11 cellular contexts compared by ENCODE assay signal in genomic region chr7:144287385-144287784, GRCh38. TPM values are rescaled to one million over a fixed set of nuclear protein-coding genes. Genes with fewer than 3 reads are reported as not detected.
"Had no signal": no experiment of that assay in that cellular context is flagged by ENCODE, and none has a peak within 500 bp of the region (broad histone marks: within the 10 kb centered on the region; RNA-seq: fewer than 3 reads in every experiment).

No MANE protein-coding gene starts in this region.

RNA-seq across cellular contexts. Expression of gene CTAGE8, which starts 18.3 kb away (rescaled TPM):
- total RNA-seq: cardiac septum, cerebellum had no signal
- polyA plus RNA-seq: aorta had no signal

RNA-seq across cellular contexts. Expression of gene OR2A7, which starts 22.8 kb away (rescaled TPM):
- total RNA-seq: cardiac septum had no signal

RNA-seq across cellular contexts. Expression of gene OR2A1, which starts 24.8 kb away (rescaled TPM):
- total RNA-seq: activated B cell treated with CpG ODN at 0.5 μM for 24 hours; activated T-cell treated with anti-CD3 and anti-CD28 coated beads, Interleukin-2, amount 50 U/mL, for 4 hours; activated T-cell treated with anti-CD3 and anti-CD28 coated beads, Interleukin-2, amount 50 U/mL, for 72 hours; activated T-helper 1 cell treated with anti-CD3 and anti-CD28 coated beads, Interleukin-12 subunit alpha, Interleukin-12 subunit beta, Interleukin-2, Interleukin-4 antibody, amounts not matched to agents 30 ng/mL and 10 ng/mL and 1 ng/mL, durations not matched to agents 14 hours and 24 hours and 36 hours; activated T-helper 2 cell treated with anti-CD3 and anti-CD28 coated beads, Interferon-gamma antibody, Interleukin-2, Interleukin-4, amounts not matched to agents 10 μg/mL and 5 μg/mL and 100 μg/mL, durations not matched to agents 14 hours and 24 hours and 36 hours; astrocyte; body of pancreas; cerebellum had no signal

RNA-seq across cellular contexts. Expression of gene OR2A42, which starts 48.0 kb away (rescaled TPM):
- total RNA-seq: activated B cell treated with CpG ODN at 0.5 μM for 24 hours; activated CD4-positive, alpha-beta memory T cell treated with anti-CD3 and anti-CD28 coated beads, Interleukin-2, amount 10 ng/mL, durations not matched to agents 7 days and 5 days; activated T-cell treated with anti-CD3 and anti-CD28 coated beads, Interleukin-2, amount 50 U/mL, for 4 hours; activated T-cell treated with anti-CD3 and anti-CD28 coated beads, Interleukin-2, amount 50 U/mL, for 72 hours; activated T-helper 1 cell treated with anti-CD3 and anti-CD28 coated beads, Interleukin-12 subunit alpha, Interleukin-12 subunit beta, Interleukin-2, Interleukin-4 antibody, amounts not matched to agents 30 ng/mL and 10 ng/mL and 1 ng/mL, durations not matched to agents 14 hours and 24 hours and 36 hours; astrocyte; body of pancreas; cardiac septum had no signal
